1 cellular context compared by ENCODE assay signal in genomic region chrX:47047989-47048388, GRCh38.
TF ChIP-seq lines count a peak whose summit lies in the region.

No MANE protein-coding gene starts in this region.

TF ChIP-seq in K562, 482 proteins besides CTCF, POLR2A, EP300 and RAD21 (continued from another document and continues in another):
- TF ChIP-seq CTCFL (IDR thresholded peaks at IDR 0.05; ENCODE audit: borderline replicate concordance, insufficient read depth, low read depth, low read length, poor library complexity, severe bottlenecking): no peak
- peak; percentile 49 for TF ChIP-seq NEUROD1 (IDR thresholded peaks at IDR 0.05; ENCODE audit: borderline replicate concordance, low read depth, low read length, partially characterized antibody)
- no peak for TF ChIP-seq ZBTB33 (CRISPR knock-in tag; IDR thresholded peaks at IDR 0.05)
- no peak for TF ChIP-seq TGIF2 (CRISPR knock-in tag; IDR thresholded peaks at IDR 0.05)
- no peak for TF ChIP-seq ZNF75A (CRISPR knock-in tag; IDR thresholded peaks at IDR 0.05)
- peak in 1 of 2 experiments; percentile 44 for TF ChIP-seq NCOA2 (IDR thresholded peaks at IDR 0.05; ENCODE audit: partially characterized antibody in 2 of 2)
- no peak for TF ChIP-seq ZNF512 (tag; IDR thresholded peaks at IDR 0.05)
- peak; percentile 90 for TF ChIP-seq FOSL1 (tag; conservative IDR thresholded peaks at IDR 0.05)
- TF ChIP-seq ZNF766 (CRISPR knock-in tag; conservative IDR thresholded peaks at IDR 0.05): peak; percentile 45; the same call in 1 of the 2 replicates
- peak; percentile 20 to 72; a peak in 2 of 4 replicates for TF ChIP-seq TRIM24 (IDR thresholded peaks at IDR 0.05)
- no peak for TF ChIP-seq GTF2B (IDR thresholded peaks at IDR 0.05; ENCODE audit: extremely low read depth, insufficient read length)
- no peak for TF ChIP-seq ZNF586 (CRISPR knock-in tag; conservative IDR thresholded peaks at IDR 0.05)
- TF ChIP-seq NONO (IDR thresholded peaks at IDR 0.05; ENCODE audit: low read depth in 2 of 2, low read length in 1 of 2): no peak
- peak; percentile 46; the same call in 1 of the 2 replicates for TF ChIP-seq CC2D1A (IDR thresholded peaks at IDR 0.05)
- TF ChIP-seq KDM4B (IDR thresholded peaks at IDR 0.05; ENCODE audit: borderline replicate concordance in 2 of 2, low read depth in 1 of 2): no peak
- TF ChIP-seq MNT (conservative IDR thresholded peaks at IDR 0.05): peak; percentile 55 to 72; a peak in 3 of 4 replicates
- no peak for TF ChIP-seq SPI1 (IDR thresholded peaks at IDR 0.05; ENCODE audit: borderline replicate concordance, low read depth, low read length)
- TF ChIP-seq MECOM (CRISPR knock-in tag; IDR thresholded peaks at IDR 0.05): no peak
- no peak for TF ChIP-seq STAG1 (CRISPR knock-in tag; IDR thresholded peaks at IDR 0.05; ENCODE audit: borderline replicate concordance)
- TF ChIP-seq ZNF134 (CRISPR knock-in tag; conservative IDR thresholded peaks at IDR 0.05): no peak
- TF ChIP-seq RNF2 (IDR thresholded peaks at IDR 0.05): 0 out of 2 replicates have a peak, but pooled peaks have one; percentile 47
- no peak for TF ChIP-seq ZNF77 (CRISPR knock-in tag; IDR thresholded peaks at IDR 0.05)
- no peak for TF ChIP-seq ZBTB1 (CRISPR knock-in tag; IDR thresholded peaks at IDR 0.05; ENCODE audit: borderline replicate concordance, low read depth)
- no peak for TF ChIP-seq SRSF3 (IDR thresholded peaks at IDR 0.05; ENCODE audit: insufficient read depth, low read length)
- TF ChIP-seq FOXA3 (CRISPR knock-in tag; conservative IDR thresholded peaks at IDR 0.05 in 1 of 2, IDR thresholded peaks at IDR 0.05 in 1 of 2): peak; percentile 99 to 100
- TF ChIP-seq YBX1 (IDR thresholded peaks at IDR 0.05): no peak
- no peak for TF ChIP-seq HINFP (tag; conservative IDR thresholded peaks at IDR 0.05; ENCODE audit: low read depth)
- TF ChIP-seq NFIX (CRISPR knock-in tag; IDR thresholded peaks at IDR 0.05; ENCODE audit: low read depth): no peak
- no peak for TF ChIP-seq NFE2L1 (tag; IDR thresholded peaks at IDR 0.05; ENCODE audit: borderline replicate concordance, low read depth)
- TF ChIP-seq HMG20A (CRISPR knock-in tag; conservative IDR thresholded peaks at IDR 0.05): no peak
- no peak; the same call in 1 of the 2 replicates for TF ChIP-seq BCOR (IDR thresholded peaks at IDR 0.05)
- no peak for TF ChIP-seq TRIM25 (IDR thresholded peaks at IDR 0.05; ENCODE audit: borderline replicate concordance)
- no peak for TF ChIP-seq GATAD2A (IDR thresholded peaks at IDR 0.05)
- no peak for TF ChIP-seq NR2C2 (CRISPR knock-in tag; IDR thresholded peaks at IDR 0.05)
- TF ChIP-seq NR2C2 (tag; IDR thresholded peaks at IDR 0.05): peak; percentile 38; the same call in 1 of the 2 replicates
- TF ChIP-seq ZNF280B (CRISPR knock-in tag; IDR thresholded peaks at IDR 0.05): no peak
- TF ChIP-seq GTF2E2 (tag; IDR thresholded peaks at IDR 0.05): no peak
- no peak for TF ChIP-seq ZNF124 (CRISPR knock-in tag; IDR thresholded peaks at IDR 0.05)
- no peak for TF ChIP-seq ZBTB2 (IDR thresholded peaks at IDR 0.05)
- TF ChIP-seq USF1 (CRISPR knock-in tag; IDR thresholded peaks at IDR 0.05): no peak
- TF ChIP-seq ZNF644 (tag; IDR thresholded peaks at IDR 0.05; ENCODE audit: low read depth): peak; percentile 56; the same call in 1 of the 2 replicates
- TF ChIP-seq HIVEP1 (CRISPR knock-in tag; IDR thresholded peaks at IDR 0.05): no peak
- no peak for TF ChIP-seq ZNF699 (CRISPR knock-in tag; IDR thresholded peaks at IDR 0.05; ENCODE audit: insufficient replicate concordance)
- TF ChIP-seq NFRKB (IDR thresholded peaks at IDR 0.05; ENCODE audit: low read depth): no peak
- TF ChIP-seq TAL1 (IDR thresholded peaks at IDR 0.05): peak; percentile 96
- TF ChIP-seq MYBL2 (IDR thresholded peaks at IDR 0.05; ENCODE audit: low read depth): no peak; the same call in 1 of the 2 replicates
- no peak for TF ChIP-seq MYBL2 (CRISPR knock-in tag; IDR thresholded peaks at IDR 0.05; ENCODE audit: borderline replicate concordance)
- TF ChIP-seq ELK1 (CRISPR knock-in tag; IDR thresholded peaks at IDR 0.05): no peak
- TF ChIP-seq HMGXB4 (CRISPR knock-in tag; IDR thresholded peaks at IDR 0.05): no peak
- TF ChIP-seq TRIM28 (IDR thresholded peaks at IDR 0.05): no peak
